1 cellular context compared by ENCODE assay signal in genomic region chr3:8702560-8702959, GRCh38.
TF ChIP-seq lines count a peak whose summit lies in the region.

No MANE protein-coding gene starts in this region.

TF ChIP-seq in IMR-90, 13 proteins besides CTCF, POLR2A, EP300 and RAD21:
- TF ChIP-seq CHD1 (IDR thresholded peaks at IDR 0.05; ENCODE audit: low read depth, low read length) (no peak), MAFK (IDR thresholded peaks at IDR 0.05; ENCODE audit: low read depth, low read length) (no peak), CEBPB (IDR thresholded peaks at IDR 0.05; ENCODE audit: low read depth, low read length) (no peak), RFX5 (IDR thresholded peaks at IDR 0.05; ENCODE audit: low read depth, low read length) (no peak), SMC3 (IDR thresholded peaks at IDR 0.05; ENCODE audit: low read depth, low read length) (no peak), BHLHE40 (IDR thresholded peaks at IDR 0.05; ENCODE audit: low read depth, low read length) (no peak), FOS (IDR thresholded peaks at IDR 0.05; ENCODE audit: low read depth, low read length) (no peak), ELK1 (IDR thresholded peaks at IDR 0.05; ENCODE audit: borderline replicate concordance, low read depth, low read length) (no peak), USF2 (IDR thresholded peaks at IDR 0.05; ENCODE audit: low read depth, low read length) (no peak), RCOR1 (IDR thresholded peaks at IDR 0.05; ENCODE audit: insufficient replicate concordance, low read length) (no peak), NFE2L2 (IDR thresholded peaks at IDR 0.05; ENCODE audit: low read depth, low read length) (no peak), MXI1 (IDR thresholded peaks at IDR 0.05; ENCODE audit: borderline replicate concordance, low read depth, low read length) (no peak), MAZ (IDR thresholded peaks at IDR 0.05; ENCODE audit: borderline replicate concordance, low read depth, low read length) (no peak)
TF ChIP-seq in IMR-90: peak in this region for 0.
